16 cellular contexts compared by ENCODE assay signal in the genomic region with DNA sequence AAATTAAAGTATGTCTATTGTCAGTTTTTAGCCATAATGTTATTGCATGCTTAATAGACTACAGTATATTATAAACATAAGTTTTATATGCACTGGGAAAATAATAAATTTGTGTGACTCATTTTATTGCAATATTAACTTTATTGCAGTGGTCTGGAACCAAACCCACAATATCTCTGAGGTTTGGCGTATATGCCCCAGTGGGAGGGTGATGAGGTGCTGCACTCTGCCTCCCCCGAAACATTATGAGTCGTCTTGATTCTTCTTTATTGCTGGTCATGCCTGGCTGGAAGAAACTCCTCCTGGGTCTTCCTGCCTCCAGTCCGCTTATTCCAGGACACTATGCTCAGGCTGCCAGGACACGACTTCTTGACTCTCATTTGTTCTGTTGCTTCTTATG.
A peak's percentile ranks its signal among the peaks of the same experiment; 100 is the strongest.
DNase-seq lines count a peak whose midpoint lies in the region; ATAC-seq and TF ChIP-seq lines count a peak whose summit lies in the region.
"Had no signal": no experiment of that assay in that cellular context is flagged by ENCODE, and none has a peak within 500 bp of the region (broad histone marks: within the 10 kb centered on the region; RNA-seq: fewer than 3 reads in every experiment).

No MANE protein-coding gene starts in this region.

- no peak overlapping the region for H3K27ac ChIP-seq in lower lobe of right lung
- H3K27ac ChIP-seq: HL-60 had no signal

- H3K27me3 ChIP-seq in MG63 (no peaks in the 10 kb centered on the region), lower lobe of right lung (ENCODE audit: low read depth) (no peaks in the 10 kb centered on the region)

- H3K9me3 ChIP-seq in MG63 (no peaks in the 10 kb centered on the region), lower lobe of right lung (no peaks in the 10 kb centered on the region)

- H3K4me3 ChIP-seq in MG63 (no peak overlapping the region), lower lobe of right lung (no peak overlapping the region)

- no peak for TF ChIP-seq CTCF in lower lobe of right lung (IDR thresholded peaks at IDR 0.05)

- H3K4me1 ChIP-seq in lower lobe of right lung: no peaks in the 10 kb centered on the region

- H3K36me3 ChIP-seq in MG63 (no peaks in the 10 kb centered on the region), lower lobe of right lung (no peaks in the 10 kb centered on the region)

- no peak for ATAC-seq in left lobe of liver
- no peak for ATAC-seq in lower lobe of right lung
- ATAC-seq: CD8-positive, alpha-beta T cell had no signal

- intact Hi-C loops in lower lobe of right lung (cut with DNase I): no loop called here

- peak; percentile 8 for DNase-seq in Daoy (ENCODE audit: low read depth)
- DNase-seq in MG63: peak; percentile 19
- DNase-seq in amniotic epithelial cell (ENCODE audit: low read depth): peak; percentile 10
- DNase-seq in left lobe of liver (ENCODE audit: low spot score): no peak
- no peak for DNase-seq in NCI-H128 (lab: John Stamatoyannopoulos, UW; ENCODE audit: unreplicated experiment)
- DNase-seq in lower lobe of right lung: no peak
- DNase-seq in GM19240 (ENCODE audit: insufficient read length, low spot score): no peak
- DNase-seq: ACHN; CD8-positive, alpha-beta T cell; COR-L47; DMS153; DMS79 treated with DMSO at 0.1 percent for 48 hours; GF-D8; HCEC 1CT; HFFc6 had no signal

Comparison
In these comparisons a context has a peak if more than half of its experiments do, and no peak if none do; other contexts are left out.
1. DNase-seq: peak in Daoy (single experiment), MG63 (single experiment) and amniotic epithelial cell (single experiment); none in left lobe of liver (single experiment), NCI-H128 (single experiment), lower lobe of right lung (single experiment) and GM19240 (single experiment).